ENCODE assay signal across 8 cellular contexts in the genomic region with DNA sequence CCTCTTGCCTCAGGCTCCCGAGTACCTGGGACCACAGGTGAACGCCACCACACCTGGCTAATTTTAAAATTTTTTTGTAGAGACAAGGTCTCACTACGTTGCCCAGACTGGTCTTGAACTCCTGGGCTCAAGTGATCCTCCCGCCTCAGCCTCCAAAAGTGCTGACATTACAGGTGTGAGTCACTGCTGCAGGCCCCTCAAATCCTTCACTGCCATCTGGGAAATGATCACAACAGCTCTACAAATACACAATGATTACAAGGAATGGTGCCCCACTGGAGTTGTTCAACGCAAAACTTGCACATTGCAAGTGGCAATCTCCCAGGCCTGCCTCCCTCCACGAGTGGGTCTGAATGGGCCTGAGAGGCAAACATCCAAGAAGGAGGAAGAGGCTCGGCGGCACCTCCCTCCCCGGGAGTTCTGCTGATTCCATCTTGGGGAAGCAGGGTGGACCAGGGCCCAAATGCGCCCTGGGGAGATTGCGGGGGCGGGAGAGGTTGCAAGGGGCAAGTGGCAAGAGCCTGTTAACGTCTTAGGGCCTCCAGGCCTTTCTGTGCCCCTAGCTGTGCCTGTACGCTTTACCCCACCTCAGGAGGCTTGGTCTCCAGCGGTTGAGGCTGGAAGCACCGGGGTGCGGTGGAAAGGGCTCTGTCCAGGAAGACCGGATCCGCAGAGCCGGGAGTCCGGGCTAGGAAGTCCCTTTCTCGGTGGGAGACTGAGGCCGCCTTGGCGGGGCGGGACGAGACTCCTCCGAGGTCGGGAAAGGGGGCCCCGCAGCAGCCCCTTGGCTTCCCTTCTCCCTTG. TPM values are rescaled to one million over a fixed set of nuclear protein-coding genes. Genes with fewer than 3 reads are reported as not detected.
A peak's percentile ranks its signal among the peaks of the same experiment; 100 is the strongest.
DNase-seq lines count a peak whose midpoint lies in the region; ATAC-seq and TF ChIP-seq lines count a peak whose summit lies in the region.

No MANE protein-coding gene starts in this region.

- peak overlapping the region; percentile 91 for H3K4me3 ChIP-seq in BE2C (ENCODE audit: low read depth, low read length)
- no peak overlapping the region for H3K4me3 ChIP-seq in KMS-11 (IDR thresholded peaks at IDR 0.05; ENCODE audit: insufficient read depth, low read depth, low read length)
- H3K4me3 ChIP-seq in ectodermal cell (ENCODE audit: insufficient read depth, low read depth, low read length) = peak overlapping the region; percentile 54
- H3K4me3 ChIP-seq in mucosa of rectum (ENCODE audit: low read length in 2 of 2) = peak overlapping the region; percentile 65 to 90

- H3K4me1 ChIP-seq in BE2C (peaks cover 14% of the 10 kb centered on the region), KMS-11 (ENCODE audit: low read depth, poor library complexity, severe bottlenecking) (peaks cover 37% of the 10 kb centered on the region), ectodermal cell (ENCODE audit: control insufficient read depth, insufficient read depth, low read length) (peaks cover 16% of the 10 kb centered on the region), mucosa of rectum (ENCODE audit: control insufficient read depth in 2 of 2, insufficient read depth in 2 of 2, low read length in 2 of 2) (peaks cover 37 to 41% of the 10 kb centered on the region in 2 donors)

- H3K27me3 ChIP-seq in BE2C (no peaks in the 10 kb centered on the region), KMS-11 (ENCODE audit: insufficient read depth, low read depth) (peaks cover 47% of the 10 kb centered on the region), ectodermal cell (ENCODE audit: control insufficient read depth, insufficient read depth, low read length, poor library complexity, severe bottlenecking) (peaks cover 10% of the 10 kb centered on the region), mucosa of rectum (ENCODE audit: control insufficient read depth in 2 of 2, insufficient read depth in 2 of 2, low read length in 2 of 2) (no peaks in the 10 kb centered on the region)

- no peaks in the 10 kb centered on the region for H4K20me1 ChIP-seq in KMS-11 (ENCODE audit: insufficient read depth)

- H3K9me3 ChIP-seq in BE2C (no peaks in the 10 kb centered on the region), ectodermal cell (ENCODE audit: control insufficient read depth, low read length) (no peaks in the 10 kb centered on the region), mucosa of rectum (ENCODE audit: control insufficient read depth in 2 of 2, low read length in 2 of 2) (no peaks in the 10 kb centered on the region)

- no peaks in the 10 kb centered on the region for H3K79me2 ChIP-seq in KMS-11 (ENCODE audit: insufficient read depth, low read depth)

- ATAC-seq in HG02759 (IDR thresholded peaks at IDR 0.05; ENCODE audit: unreplicated experiment) = no peak

- no peaks in the 10 kb centered on the region for H3K36me3 ChIP-seq in BE2C
- H3K36me3 ChIP-seq in KMS-11 (ENCODE audit: insufficient read depth) = no peaks in the 10 kb centered on the region
- H3K36me3 ChIP-seq in ectodermal cell (ENCODE audit: control insufficient read depth, insufficient read depth, low read length) = no peaks in the 10 kb centered on the region
- H3K36me3 ChIP-seq in mucosa of rectum (ENCODE audit: control insufficient read depth in 2 of 2, insufficient read depth in 2 of 2, low read length in 2 of 2) = no peaks in the 10 kb centered on the region

- WGBS in ectodermal cell, 2 experiments = 32% methylated on average over 29 of the region's 29 CpGs

- peak overlapping the region; percentile 55 for H3K4me2 ChIP-seq in KMS-11

- H3K9ac ChIP-seq in KMS-11 = no peak overlapping the region
- H3K9ac ChIP-seq in mucosa of rectum (ENCODE audit: low read depth in 1 of 2, low read length in 2 of 2) = peak overlapping the region; percentile 70 to 93

- TF ChIP-seq CTCF in BE2C (IDR thresholded peaks at IDR 0.05; ENCODE audit: low read depth, low read length) (no peak), KMS-11 (conservative IDR thresholded peaks at IDR 0.05; ENCODE audit: low read depth, low read length) (no peak)

- DNase-seq in BE2C (no peak), NCI-H2029 (lab: John Stamatoyannopoulos, UW) (no peak), superior temporal gyrus (ENCODE audit: extremely low spot score) (no peak)
- no peak for DNase-seq in stimulated activated CD4-positive, alpha-beta T cell treated with anti-CD3 and anti-CD28 coated beads, Interleukin-2, amount 100 ng/mL, for 24 hours

- peak overlapping the region; percentile 45; the same call in 1 of the 2 replicates for H2AFZ ChIP-seq in KMS-11 (ENCODE audit: low read depth)

- H3K27ac ChIP-seq in KMS-11 (no peak overlapping the region), ectodermal cell (ENCODE audit: insufficient read depth, low read depth, low read length, poor library complexity, severe bottlenecking) (no peak overlapping the region), mucosa of rectum (ENCODE audit: low read depth in 2 of 2, low read length in 2 of 2) (peak overlapping the region; percentile 84 to 92)

RNA-seq across cellular contexts. Expression of gene IGFBP4, which starts 0.7 kb away (rescaled TPM):
- polyA plus RNA-seq in BE2C (2012; ENCODE audit: insufficient read depth, insufficient read length, low read depth) = 262 TPM
- 37.7 TPM for polyA plus RNA-seq in ectodermal cell (2013, experiment 1 of 4)
- polyA plus RNA-seq in ectodermal cell (2013, experiment 2 of 4) = 38.6 TPM
- 39.3 TPM for polyA plus RNA-seq in ectodermal cell (2013, experiment 3 of 4)
- 43.5 TPM for polyA plus RNA-seq in ectodermal cell (2013, experiment 4 of 4)

RNA-seq across cellular contexts. Expression of gene TOP2A, which starts 24.9 kb away (rescaled TPM):
- polyA plus RNA-seq in BE2C (2012; ENCODE audit: insufficient read depth, insufficient read length, low read depth) = 17.6 TPM
- polyA plus RNA-seq in ectodermal cell (2013, experiment 1 of 4) = 250 TPM
- 224 TPM for polyA plus RNA-seq in ectodermal cell (2013, experiment 2 of 4)
- 237 TPM for polyA plus RNA-seq in ectodermal cell (2013, experiment 3 of 4)
- polyA plus RNA-seq in ectodermal cell (2013, experiment 4 of 4) = 243 TPM

RNA-seq across cellular contexts. Expression of gene TNS4, which starts 58.8 kb away (rescaled TPM):
- not detected for polyA plus RNA-seq in BE2C (2012; ENCODE audit: insufficient read depth, insufficient read length, low read depth)
- polyA plus RNA-seq in ectodermal cell (2013, experiment 1 of 4) = not detected
- polyA plus RNA-seq in ectodermal cell (2013, experiment 2 of 4) = not detected
- not detected for polyA plus RNA-seq in ectodermal cell (2013, experiment 3 of 4)
- not detected for polyA plus RNA-seq in ectodermal cell (2013, experiment 4 of 4)

Comparison
In these comparisons a context has a peak if more than half of its experiments do, and no peak if none do; other contexts are left out.
1. H3K27ac ChIP-seq: peak in mucosa of rectum (2 of 2); none in KMS-11 (single experiment) and ectodermal cell (single experiment).